In the genomic region with DNA sequence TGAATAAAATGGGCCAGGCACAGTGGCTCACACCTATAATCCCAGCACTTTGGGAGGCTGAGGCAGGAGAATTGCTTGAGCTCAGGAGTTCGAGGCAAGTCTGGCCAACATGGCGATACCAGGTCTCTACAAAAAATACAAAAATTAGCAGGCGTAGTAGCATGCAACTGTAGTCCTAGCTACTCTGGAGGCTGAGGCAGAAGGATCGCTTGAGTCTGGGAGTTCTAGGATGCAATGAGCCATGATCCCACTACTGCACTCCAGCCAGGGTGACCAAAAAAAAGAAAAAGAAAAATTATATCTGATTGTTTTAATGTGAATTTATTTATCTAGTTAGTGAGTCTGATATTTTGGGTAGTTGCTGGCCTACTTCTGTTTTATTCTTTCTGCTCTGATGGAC, we compare ENCODE assay signal across 1 cellular context.
TF ChIP-seq lines count a peak whose summit lies in the region.

No MANE protein-coding gene starts in this region.

TF ChIP-seq in GM12878, 131 proteins besides CTCF, POLR2A, EP300 and RAD21:
- TF ChIP-seq HCFC1 (IDR thresholded peaks at IDR 0.05; ENCODE audit: low read length): no peak
- TF ChIP-seq SMAD1 (IDR thresholded peaks at IDR 0.05; ENCODE audit: low read depth, partially characterized antibody): no peak
- TF ChIP-seq, protein P1, sequence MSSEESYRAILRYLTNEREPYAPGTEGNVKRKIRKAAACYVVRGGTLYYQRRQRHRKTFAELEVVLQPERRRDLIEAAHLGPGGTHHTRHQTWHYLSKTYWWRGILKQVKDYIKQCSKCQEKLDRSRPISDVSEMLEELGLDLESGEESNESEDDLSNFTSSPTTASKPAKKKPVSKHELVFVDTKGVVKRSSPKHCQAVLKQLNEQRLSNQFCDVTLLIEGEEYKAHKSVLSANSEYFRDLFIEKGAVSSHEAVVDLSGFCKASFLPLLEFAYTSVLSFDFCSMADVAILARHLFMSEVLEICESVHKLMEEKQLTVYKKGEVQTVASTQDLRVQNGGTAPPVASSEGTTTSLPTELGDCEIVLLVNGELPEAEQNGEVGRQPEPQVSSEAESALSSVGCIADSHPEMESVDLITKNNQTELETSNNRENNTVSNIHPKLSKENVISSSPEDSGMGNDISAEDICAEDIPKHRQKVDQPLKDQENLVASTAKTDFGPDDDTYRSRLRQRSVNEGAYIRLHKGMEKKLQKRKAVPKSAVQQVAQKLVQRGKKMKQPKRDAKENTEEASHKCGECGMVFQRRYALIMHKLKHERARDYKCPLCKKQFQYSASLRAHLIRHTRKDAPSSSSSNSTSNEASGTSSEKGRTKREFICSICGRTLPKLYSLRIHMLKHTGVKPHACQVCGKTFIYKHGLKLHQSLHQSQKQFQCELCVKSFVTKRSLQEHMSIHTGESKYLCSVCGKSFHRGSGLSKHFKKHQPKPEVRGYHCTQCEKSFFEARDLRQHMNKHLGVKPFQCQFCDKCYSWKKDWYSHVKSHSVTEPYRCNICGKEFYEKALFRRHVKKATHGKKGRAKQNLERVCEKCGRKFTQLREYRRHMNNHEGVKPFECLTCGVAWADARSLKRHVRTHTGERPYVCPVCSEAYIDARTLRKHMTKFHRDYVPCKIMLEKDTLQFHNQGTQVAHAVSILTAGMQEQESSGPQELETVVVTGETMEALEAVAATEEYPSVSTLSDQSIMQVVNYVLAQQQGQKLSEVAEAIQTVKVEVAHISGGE (CRISPR knock-in tag; IDR thresholded peaks at IDR 0.05): no peak
- no peak for TF ChIP-seq ATF3 (IDR thresholded peaks at IDR 0.05; ENCODE audit: borderline replicate concordance, extremely low read depth, low read depth, low read length)
- TF ChIP-seq, protein P2, sequence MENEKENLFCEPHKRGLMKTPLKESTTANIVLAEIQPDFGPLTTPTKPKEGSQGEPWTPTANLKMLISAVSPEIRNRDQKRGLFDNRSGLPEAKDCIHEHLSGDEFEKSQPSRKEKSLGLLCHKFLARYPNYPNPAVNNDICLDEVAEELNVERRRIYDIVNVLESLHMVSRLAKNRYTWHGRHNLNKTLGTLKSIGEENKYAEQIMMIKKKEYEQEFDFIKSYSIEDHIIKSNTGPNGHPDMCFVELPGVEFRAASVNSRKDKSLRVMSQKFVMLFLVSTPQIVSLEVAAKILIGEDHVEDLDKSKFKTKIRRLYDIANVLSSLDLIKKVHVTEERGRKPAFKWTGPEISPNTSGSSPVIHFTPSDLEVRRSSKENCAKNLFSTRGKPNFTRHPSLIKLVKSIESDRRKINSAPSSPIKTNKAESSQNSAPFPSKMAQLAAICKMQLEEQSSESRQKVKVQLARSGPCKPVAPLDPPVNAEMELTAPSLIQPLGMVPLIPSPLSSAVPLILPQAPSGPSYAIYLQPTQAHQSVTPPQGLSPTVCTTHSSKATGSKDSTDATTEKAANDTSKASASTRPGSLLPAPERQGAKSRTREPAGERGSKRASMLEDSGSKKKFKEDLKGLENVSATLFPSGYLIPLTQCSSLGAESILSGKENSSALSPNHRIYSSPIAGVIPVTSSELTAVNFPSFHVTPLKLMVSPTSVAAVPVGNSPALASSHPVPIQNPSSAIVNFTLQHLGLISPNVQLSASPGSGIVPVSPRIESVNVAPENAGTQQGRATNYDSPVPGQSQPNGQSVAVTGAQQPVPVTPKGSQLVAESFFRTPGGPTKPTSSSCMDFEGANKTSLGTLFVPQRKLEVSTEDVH (IDR thresholded peaks at IDR 0.05; ENCODE audit: low read depth, partially characterized antibody): no peak
- TF ChIP-seq NFXL1 (IDR thresholded peaks at IDR 0.05; ENCODE audit: borderline replicate concordance): no peak
- no peak for TF ChIP-seq ZNF24 (IDR thresholded peaks at IDR 0.05)
- TF ChIP-seq TARDBP (IDR thresholded peaks at IDR 0.05; ENCODE audit: borderline replicate concordance): no peak
- TF ChIP-seq TCF7 (IDR thresholded peaks at IDR 0.05; ENCODE audit: borderline replicate concordance): no peak
- no peak for TF ChIP-seq HDAC2 (IDR thresholded peaks at IDR 0.05)
- TF ChIP-seq BHLHE40 (IDR thresholded peaks at IDR 0.05; ENCODE audit: borderline replicate concordance in 1 of 2, low read depth in 2 of 2, low read length in 1 of 2): no peak
- TF ChIP-seq SUZ12 (IDR thresholded peaks at IDR 0.05; ENCODE audit: unreplicated experiment): no peak
- no peak for TF ChIP-seq NFIC (IDR thresholded peaks at IDR 0.05; ENCODE audit: low read depth, low read length)
